ENCODE assay signal across 8 cellular contexts in genomic region chr2:151828143-151828889, GRCh38. TPM values are rescaled to one million over a fixed set of nuclear protein-coding genes. Genes with fewer than 3 reads are reported as not detected.
A peak's percentile ranks its signal among the peaks of the same experiment; 100 is the strongest.
DNase-seq lines count a peak whose midpoint lies in the region; ATAC-seq, FAIRE-seq and TF ChIP-seq lines count a peak whose summit lies in the region.

Gene ARL5A (minus strand): TSS chr2:151828421. CDS start chr2:151828176, 245 bp downstream.

- TF ChIP-seq CTCF in D721Med (IDR thresholded peaks at IDR 0.05; ENCODE audit: insufficient read depth, missing control alignments) (no peak), OCI-LY7 (conservative IDR thresholded peaks at IDR 0.05; ENCODE audit: low read length) (no peak), epithelial cell of esophagus (IDR thresholded peaks at IDR 0.05; ENCODE audit: insufficient read depth, low read depth, low read length, missing control alignments) (no peak)

- H2AFZ ChIP-seq in OCI-LY7 (ENCODE audit: low read length): peak within 1 kb of the TSS; percentile 74

- no peaks in the 10 kb centered on the region for H3K27me3 ChIP-seq in mononuclear cell (ENCODE audit: insufficient read depth, low read length)

- DNase-seq in D721Med (ENCODE audit: insufficient read length, low spot score): peak; percentile 73
- DNase-seq in HuH-7.5 (ENCODE audit: low spot score): peak; percentile 74
- peak; percentile 94 for DNase-seq in OCI-LY7 (ENCODE audit: low spot score)
- DNase-seq in activated T-cell treated with anti-CD3 and anti-CD28 coated beads for 1 hour (ENCODE audit: low read depth): peak; percentile 92
- peak; percentile 96 for DNase-seq in epithelial cell of esophagus (ENCODE audit: low read depth)
- DNase-seq in stimulated activated CD8-positive, alpha-beta memory T cell treated with anti-CD3 and anti-CD28 coated beads, Interleukin-4, amount 100 ng/mL, for 1 hour (ENCODE audit: low read depth in 2 of 2, low spot score in 1 of 2): peak; percentile 85 to 89

- POLR2A ChIA-PET in OCI-LY7 (lab: Charles Lee): interaction anchor here (0.5 to 6.1 kb wide), 16 partner anchors 9 to 565 kb away, joined by 3 to 80 read pairs (median 4); no protein-coding TSS in a partner anchor

- ATAC-seq in GM21526 (IDR thresholded peaks at IDR 0.05; ENCODE audit: low FRiP score, unreplicated experiment): peak; percentile 94

- H3K27ac ChIP-seq in OCI-LY7 (ENCODE audit: low read depth, low read length, poor library complexity, severe bottlenecking): peak within 1 kb of the TSS; percentile 57

- peaks cover 11% of the 10 kb centered on the region; the same call in 1 of the 2 replicates for H3K36me3 ChIP-seq in OCI-LY7 (ENCODE audit: insufficient read depth, low read length)

- H3K9me3 ChIP-seq in OCI-LY7 (ENCODE audit: low read length): no peaks in the 10 kb centered on the region
- H3K9me3 ChIP-seq in mononuclear cell (ENCODE audit: low read depth, low read length): no peaks in the 10 kb centered on the region

- intact Hi-C loops in OCI-LY7 (cut with micrococcal nuclease; ENCODE audit: unreplicated experiment): loop anchor here (5.0 to 10.0 kb wide), 2 partner anchors 346 to 889 kb away; partner anchors contain the start of genes ARL6IP6, PRPF40A and STAM2

- no TSS peak for BruUV-seq in OCI-LY7 (replicated peaks; lab: Mats Ljungman, UMichigan)

- no peak for FAIRE-seq in D721Med (lab: Jason Lieb, UNC)

- CTCF ChIA-PET in OCI-LY7 (lab: Charles Lee; ENCODE audit: unreplicated experiment): interaction anchor here (3.5 kb wide), 1 partner anchor 17 kb away, joined by 10 read pairs; no protein-coding TSS in a partner anchor

- H3K4me3 ChIP-seq in OCI-LY7 (ENCODE audit: low read depth, low read length, poor library complexity, severe bottlenecking) (peak within 1 kb of the TSS; percentile 99), epithelial cell of esophagus (ENCODE audit: low read length) (peak within 1 kb of the TSS; percentile 99), mononuclear cell (ENCODE audit: low read length) (peak within 1 kb of the TSS; percentile 87)

- H3K4me2 ChIP-seq in OCI-LY7 (ENCODE audit: low read length): peak within 1 kb of the TSS; percentile 89

- H3K4me1 ChIP-seq in OCI-LY7 (ENCODE audit: insufficient read depth, low read length, poor library complexity, severe bottlenecking): peaks cover 34% of the 10 kb centered on the region
- H3K4me1 ChIP-seq in mononuclear cell (ENCODE audit: insufficient read depth, low read length): peaks cover 33% of the 10 kb centered on the region

- H4K20me1 ChIP-seq in OCI-LY7 (ENCODE audit: insufficient read depth, low read length): peaks cover 20% of the 10 kb centered on the region; the same call in 1 of the 2 replicates

- peaks cover 48% of the 10 kb centered on the region for H3K79me2 ChIP-seq in OCI-LY7 (ENCODE audit: insufficient read depth, low read depth, low read length)

- no peaks in the 10 kb centered on the region for H3K9me2 ChIP-seq in OCI-LY7 (ENCODE audit: insufficient read depth, low read length)

RNA-seq across cellular contexts. Expression of gene ARL5A, which starts in this region (rescaled TPM):
- total RNA-seq in OCI-LY7 (2014; rRNA removed; shearing (Covaris generic)): 91.4 and 107 TPM in 2 replicates
- total RNA-seq in OCI-LY7 (2022) (78.1 and 78.6 TPM in 2 replicates), mononuclear cell (34.8 TPM)

Comparison
In these comparisons a context has a peak if more than half of its experiments do, and no peak if none do; other contexts are left out.
1. Peak in every context shown above with its lines: DNase-seq, ATAC-seq, H3K4me3 ChIP-seq and H3K27ac ChIP-seq.